In the genomic region with DNA sequence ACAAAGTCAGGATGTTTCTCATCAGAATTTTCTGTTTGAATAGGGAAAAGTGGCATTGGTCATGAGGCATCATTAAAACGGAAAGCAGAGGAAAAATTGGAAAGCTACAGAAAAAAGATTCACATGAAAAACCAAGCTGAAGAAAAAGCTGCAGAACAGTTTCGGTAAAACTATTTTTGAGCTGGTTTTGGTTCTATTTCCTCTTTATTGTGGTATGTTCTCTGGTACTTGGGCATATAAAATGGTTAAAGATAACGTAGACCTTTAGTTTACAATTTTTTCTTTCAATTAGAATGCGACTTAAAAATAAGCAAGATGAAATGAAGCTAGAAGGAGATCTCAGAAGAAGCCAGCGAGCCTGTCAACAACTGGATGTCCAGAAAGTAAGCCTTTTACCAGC, we compare ENCODE assay signal across 17 cellular contexts. TPM values are rescaled to one million over a fixed set of nuclear protein-coding genes. Genes with fewer than 3 reads are reported as not detected.
DNase-seq lines count a peak whose midpoint lies in the region; ATAC-seq and TF ChIP-seq lines count a peak whose summit lies in the region.
"Had no signal": no experiment of that assay in that cellular context is flagged by ENCODE, and none has a peak within 500 bp of the region (broad histone marks: within the 10 kb centered on the region; RNA-seq: fewer than 3 reads in every experiment).

No MANE protein-coding gene starts in this region.

- H3K9me3 Mint-ChIP-seq in CD8-positive, alpha-beta memory T cell, result no peaks in the 10 kb centered on the region
- H3K9me3 Mint-ChIP-seq: effector memory CD8-positive, alpha-beta T cell had no signal

- H3K27ac ChIP-seq in KMS-11 (peak overlapping the region; percentile 61), dorsolateral prefrontal cortex (peak overlapping the region in 3 of 59 donors; percentile 30 to 45 (median 35))
- H3K27ac ChIP-seq in CD8-positive, alpha-beta memory T cell (ENCODE audit: low read depth, low read length), result no peak overlapping the region
- H3K27ac ChIP-seq: GM23248, heart left ventricle, suprapubic skin had no signal

- H3K27me3 ChIP-seq in KMS-11 (ENCODE audit: insufficient read depth, low read depth) (no peaks in the 10 kb centered on the region), dorsolateral prefrontal cortex (no peaks in the 10 kb centered on the region)
- H3K27me3 ChIP-seq in CD8-positive, alpha-beta memory T cell (ENCODE audit: insufficient read depth, low read length, poor library complexity, severe bottlenecking), result no peaks in the 10 kb centered on the region
- H3K27me3 ChIP-seq: heart left ventricle, suprapubic skin had no signal

- H2AFZ ChIP-seq in KMS-11 (ENCODE audit: low read depth), result peak overlapping the region; percentile 11; the same call in 1 of the 2 replicates
- H2AFZ ChIP-seq: GM23248 had no signal

- no peaks in the 10 kb centered on the region; the same call in 1 of the 2 replicates for H3K79me2 ChIP-seq in KMS-11 (ENCODE audit: insufficient read depth, low read depth)

- TF ChIP-seq CTCF in GM12864 (IDR thresholded peaks at IDR 0.05; ENCODE audit: low read depth, low read length, missing control alignments) (no peak), KMS-11 (conservative IDR thresholded peaks at IDR 0.05; ENCODE audit: low read depth, low read length) (no peak), dorsolateral prefrontal cortex (IDR thresholded peaks at IDR 0.05 in 54 of 56, conservative IDR thresholded peaks at IDR 0.05 in 2 of 56; ENCODE audit: low read depth in 1 of 56, partially characterized antibody in 56 of 56) (no peak)

- peaks cover 68% of the 10 kb centered on the region for H3K4me1 ChIP-seq in KMS-11 (ENCODE audit: low read depth, poor library complexity, severe bottlenecking)
- no peaks in the 10 kb centered on the region for H3K4me1 ChIP-seq in CD8-positive, alpha-beta memory T cell (ENCODE audit: insufficient read depth, low read length)
- H3K4me1 ChIP-seq: suprapubic skin had no signal

- H3K4me1 Mint-ChIP-seq in CD8-positive, alpha-beta memory T cell, result peaks cover 12 to 21% (median 13%) of the 10 kb centered on the region in 3 donors

- H3K9me3 ChIP-seq in CD8-positive, alpha-beta memory T cell (ENCODE audit: low read length), result no peaks in the 10 kb centered on the region
- H3K9me3 ChIP-seq: heart left ventricle, suprapubic skin had no signal

- no peak overlapping the region for H3K4me3 Mint-ChIP-seq in CD8-positive, alpha-beta memory T cell
- H3K4me3 Mint-ChIP-seq: effector memory CD8-positive, alpha-beta T cell had no signal

- H4K20me1 ChIP-seq in KMS-11 (ENCODE audit: insufficient read depth), result no peaks in the 10 kb centered on the region

- peak overlapping the region in 1 of 8 donors; percentile 54 for H3K27ac Mint-ChIP-seq in CD8-positive, alpha-beta memory T cell

- no peaks in the 10 kb centered on the region for H3K27me3 Mint-ChIP-seq in CD8-positive, alpha-beta memory T cell
- H3K27me3 Mint-ChIP-seq: effector memory CD8-positive, alpha-beta T cell had no signal

- ATAC-seq in GM19328 (IDR thresholded peaks at IDR 0.05; ENCODE audit: unreplicated experiment) (peak; percentile 37), HG02885 (IDR thresholded peaks at IDR 0.05; ENCODE audit: poor library complexity, unreplicated experiment) (peak; percentile 54)
- ATAC-seq: effector memory CD8-positive, alpha-beta T cell; heart left ventricle had no signal

- CTCF ChIA-PET in CD8-positive, alpha-beta memory T cell (lab: Charles Lee), result no interaction called here

- H3K4me2 ChIP-seq in KMS-11, result peak overlapping the region; percentile 86

- intact Hi-C loops in dorsolateral prefrontal cortex (cut with DNase I), result no loop called here

- POLR2A ChIA-PET in CD8-positive, alpha-beta memory T cell (lab: Charles Lee), result interaction anchor here (0.6 kb wide), 1 partner anchor 426 kb away, joined by 3 read pairs; no protein-coding TSS in a partner anchor

- peaks cover 18% of the 10 kb centered on the region; the same call in 1 of the 2 replicates for H3K36me3 ChIP-seq in KMS-11 (ENCODE audit: insufficient read depth)
- peaks cover 25% of the 10 kb centered on the region for H3K36me3 ChIP-seq in CD8-positive, alpha-beta memory T cell (ENCODE audit: insufficient read depth, low read length)

- H3K36me3 Mint-ChIP-seq in CD8-positive, alpha-beta memory T cell, result peaks cover 0 to 76% (median 14%) of the 10 kb centered on the region in 3 donors

- DNase-seq in GM12864 (ENCODE audit: low read depth) (peak; percentile 51), dorsolateral prefrontal cortex (no peak), 8988T (no peak)
- no peak for DNase-seq in CD8-positive, alpha-beta memory T cell
- DNase-seq in effector CD8-positive, alpha-beta T cell (lab: John Stamatoyannopoulos, UW), result no peak
- DNase-seq: activated CD8-positive, alpha-beta memory T cell treated with anti-CD3 and anti-CD28 coated beads, Interleukin-2, amount 50 U/mL, for 48 hours; anterior cingulate cortex; effector memory CD8-positive, alpha-beta T cell; GM23248; heart left ventricle; mammary epithelial cell; NCI-H2029; stimulated activated CD4-positive, alpha-beta T cell treated with anti-CD3 and anti-CD28 coated beads, Interleukin-2, amount 100 ng/mL, for 48 hours had no signal

- peak overlapping the region; percentile 24; the same call in 1 of the 2 replicates for H3K9ac ChIP-seq in KMS-11
- H3K9ac ChIP-seq: GM23248 had no signal

- H3K4me3 ChIP-seq in GM12864 (ENCODE audit: low read depth, low read length) (no peak overlapping the region; the same call in 1 of the 2 replicates), KMS-11 (IDR thresholded peaks at IDR 0.05; ENCODE audit: insufficient read depth, low read depth, low read length) (no peak overlapping the region), dorsolateral prefrontal cortex (peak overlapping the region in 1 of 59 donors; percentile 4)
- H3K4me3 ChIP-seq in CD8-positive, alpha-beta memory T cell (ENCODE audit: low read length), result no peak overlapping the region
- H3K4me3 ChIP-seq: GM23248, heart left ventricle, suprapubic skin had no signal

RNA-seq across cellular contexts. Expression of a gene that starts 7.6 kb away (rescaled TPM):
- 10 to 100 TPM; 17.8 to 20.2 TPM for total RNA-seq in CD8-positive, alpha-beta memory T cell
- polyA plus RNA-seq in CD8-positive, alpha-beta memory T cell, result 9.0 TPM
- 10 to 100 TPM; 11.3 to 24.1 (median 17.3) TPM for total RNA-seq in dorsolateral prefrontal cortex

RNA-seq across cellular contexts. Expression of a gene that starts 7.7 kb away (rescaled TPM):
- total RNA-seq in CD8-positive, alpha-beta memory T cell, result 10 to 100 TPM; 18.2 to 20.0 TPM
- 11.4 TPM for polyA plus RNA-seq in CD8-positive, alpha-beta memory T cell
- 10 to 100 TPM; 25.4 to 49.0 (median 39.5) TPM for total RNA-seq in dorsolateral prefrontal cortex
